In the genomic region with DNA sequence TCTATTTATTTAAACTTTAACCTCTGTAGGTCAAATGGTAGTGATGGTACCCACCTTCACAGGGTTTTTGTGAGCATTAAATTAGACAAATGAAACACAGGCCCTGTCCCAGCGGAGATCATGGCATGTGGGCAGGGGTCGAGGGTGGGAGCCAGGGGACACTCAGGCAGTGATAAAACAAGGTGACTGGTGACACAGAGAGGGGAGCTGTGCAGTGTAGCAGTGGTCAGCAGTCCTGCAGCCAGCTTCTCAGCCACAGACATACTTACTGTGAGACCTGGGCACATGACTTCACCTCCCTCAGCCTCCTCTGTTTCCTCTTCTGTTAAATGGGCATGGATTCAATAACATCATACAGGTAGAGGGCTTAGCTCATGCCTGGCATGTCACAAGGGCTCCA, we compare ENCODE assay signal across 2 cellular contexts.
TF ChIP-seq lines count a peak whose summit lies in the region.

No MANE protein-coding gene starts in this region.

TF ChIP-seq in A549, 52 proteins besides CTCF, POLR2A, EP300 and RAD21:
- TF ChIP-seq RARB (CRISPR knock-in tag; IDR thresholded peaks at IDR 0.05) (no peak), ESRRA (IDR thresholded peaks at IDR 0.05; ENCODE audit: borderline replicate concordance, low read length) (no peak), ZSCAN20 (CRISPR knock-in tag; IDR thresholded peaks at IDR 0.05) (no peak), SMC3 (IDR thresholded peaks at IDR 0.05) (no peak), KDM1A (IDR thresholded peaks at IDR 0.05; ENCODE audit: low read depth) (no peak), HEYL (CRISPR knock-in tag; IDR thresholded peaks at IDR 0.05) (no peak), CEBPB (IDR thresholded peaks at IDR 0.05) (no peak), SREBF2 (IDR thresholded peaks at IDR 0.05) (no peak), BCL3 (IDR thresholded peaks at IDR 0.05) (no peak), CHD2 (IDR thresholded peaks at IDR 0.05; ENCODE audit: low read length, partially characterized antibody) (no peak)
- TF ChIP-seq, protein P1, sequence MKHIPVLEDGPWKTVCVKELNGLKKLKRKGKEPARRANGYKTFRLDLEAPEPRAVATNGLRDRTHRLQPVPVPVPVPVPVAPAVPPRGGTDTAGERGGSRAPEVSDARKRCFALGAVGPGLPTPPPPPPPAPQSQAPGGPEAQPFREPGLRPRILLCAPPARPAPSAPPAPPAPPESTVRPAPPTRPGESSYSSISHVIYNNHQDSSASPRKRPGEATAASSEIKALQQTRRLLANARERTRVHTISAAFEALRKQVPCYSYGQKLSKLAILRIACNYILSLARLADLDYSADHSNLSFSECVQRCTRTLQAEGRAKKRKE (CRISPR knock-in tag; IDR thresholded peaks at IDR 0.05; ENCODE audit: low read depth) = no peak

TF ChIP-seq in H1, 55 proteins besides CTCF, POLR2A, EP300 and RAD21:
- TF ChIP-seq KDM4A (IDR thresholded peaks at IDR 0.05; ENCODE audit: low read depth, low read length, severe bottlenecking) (no peak), GTF2F1 (IDR thresholded peaks at IDR 0.05; ENCODE audit: borderline replicate concordance, low read depth, low read length) (no peak), CHD7 (IDR thresholded peaks at IDR 0.05; ENCODE audit: insufficient replicate concordance, low read length) (no peak), CBX8 (IDR thresholded peaks at IDR 0.05; ENCODE audit: borderline replicate concordance, low read depth, low read length) (no peak), TEAD4 (IDR thresholded peaks at IDR 0.05; ENCODE audit: low read depth, low read length) (no peak), KDM1A (IDR thresholded peaks at IDR 0.05; ENCODE audit: borderline replicate concordance, low read length) (no peak), PHF8 (conservative IDR thresholded peaks at IDR 0.05; ENCODE audit: low read depth, low read length) (no peak), GABPA (IDR thresholded peaks at IDR 0.05; ENCODE audit: borderline replicate concordance, insufficient read depth, low read length) (no peak)
